ENCODE assay signal across 8 cellular contexts in the genomic region with DNA sequence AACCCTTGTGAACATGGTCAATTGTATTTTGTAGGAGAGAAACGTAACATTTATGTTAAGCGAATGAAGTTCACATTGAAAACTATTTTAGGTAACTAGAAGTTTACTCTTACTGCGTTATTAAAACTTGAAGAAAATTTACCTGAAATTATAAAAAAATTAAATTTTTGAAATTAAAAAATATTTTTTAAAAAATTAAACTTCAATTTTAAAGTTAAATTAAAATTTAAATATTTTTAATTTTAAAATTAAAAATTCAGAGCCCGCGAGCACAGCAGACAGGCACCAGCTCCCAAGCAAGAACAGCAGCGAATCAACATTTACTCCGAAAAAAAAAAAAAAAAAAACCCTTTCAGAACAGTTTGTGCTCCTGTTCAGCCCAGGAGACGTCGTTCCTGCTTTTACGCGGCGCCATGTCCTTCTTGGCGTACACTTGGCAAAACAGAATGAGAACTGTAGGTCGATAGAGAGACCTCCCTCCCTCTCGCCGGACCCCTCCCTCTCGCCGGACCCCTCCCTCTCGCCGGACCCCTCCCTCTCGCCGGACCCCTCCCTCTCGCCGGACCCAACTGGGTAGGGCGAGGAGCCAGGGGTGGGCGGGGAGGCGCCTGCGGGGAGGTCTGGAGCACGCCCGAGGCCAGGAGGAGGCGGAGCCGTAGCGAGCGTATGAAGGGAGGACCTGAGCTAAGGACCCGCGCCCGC.
DNase-seq lines count a peak whose midpoint lies in the region; ATAC-seq and TF ChIP-seq lines count a peak whose summit lies in the region.

No MANE protein-coding gene starts in this region.

- no peak overlapping the region for H3K27ac ChIP-seq in mammary epithelial cell (ENCODE audit: insufficient read depth, low read depth, low read length)
- peak overlapping the region in 1 of 4 donors; percentile 58 for H3K27ac ChIP-seq in tibial nerve

- no TSS peak for BruUV-seq in mammary epithelial cell (replicated peaks; lab: Mats Ljungman, UMichigan)

- peak overlapping the region; percentile 30 for H3K4me3 Mint-ChIP-seq in activated T-cell treated with anti-CD3 and anti-CD28 coated beads, Interleukin-2, amount 50 U/mL, for 24 hours

- H3K4me3 ChIP-seq in mammary epithelial cell (replicated peaks in 1 of 3; ENCODE audit: insufficient read depth in 1 of 3, low read depth in 2 of 3, low read length in 3 of 3), result peak overlapping the region; percentile 14 to 40 (median 22)
- H3K4me3 ChIP-seq in tibial nerve, result peak overlapping the region; percentile 0 to 41 (median 20)

- H3K4me1 ChIP-seq in mammary epithelial cell (ENCODE audit: insufficient read depth, low read length), result no peaks in the 10 kb centered on the region
- peaks cover 0 to 6% (median 0%) of the 10 kb centered on the region in 4 donors for H3K4me1 ChIP-seq in tibial nerve

- TF ChIP-seq CTCF in mammary epithelial cell (conservative IDR thresholded peaks at IDR 0.05 in 1 of 2, IDR thresholded peaks at IDR 0.05 in 1 of 2; ENCODE audit: extremely low read depth in 1 of 2, insufficient read depth in 1 of 2, low read depth in 1 of 2, low read length in 2 of 2), result no peak
- TF ChIP-seq CTCF in tibial nerve (IDR thresholded peaks at IDR 0.05), result no peak

- no peak for TF ChIP-seq EP300 in tibial nerve (IDR thresholded peaks at IDR 0.05)

- dilution Hi-C loops in mammary epithelial cell (cut with HindIII; ENCODE audit: low sequenced_read_pairs), result no loop called here

- CTCF ChIA-PET in mammary epithelial cell (lab: Charles Lee; ENCODE audit: low non-redundant PET), result no interaction called here

- no peaks in the 10 kb centered on the region for H3K36me3 ChIP-seq in mammary epithelial cell (ENCODE audit: insufficient read depth, low read length)
- H3K36me3 ChIP-seq in tibial nerve, result no peaks in the 10 kb centered on the region

- no peak for TF ChIP-seq POLR2A in tibial nerve (IDR thresholded peaks at IDR 0.05)

- peaks cover 6% of the 10 kb centered on the region for H3K9me3 Mint-ChIP-seq in activated T-cell treated with anti-CD3 and anti-CD28 coated beads, Interleukin-2, amount 50 U/mL, for 24 hours

- peak overlapping the region; percentile 50 for H2AFZ ChIP-seq in mammary epithelial cell (ENCODE audit: low read depth, low read length)

- peak overlapping the region; percentile 39 for H3K4me2 ChIP-seq in mammary epithelial cell (ENCODE audit: insufficient read depth, low read depth, low read length)

- ATAC-seq in HG03520 (IDR thresholded peaks at IDR 0.05; ENCODE audit: unreplicated experiment), result no peak
- ATAC-seq in HG02938 (IDR thresholded peaks at IDR 0.05; ENCODE audit: unreplicated experiment), result no peak

- H3K27me3 ChIP-seq in mammary epithelial cell (ENCODE audit: insufficient read depth, low read length) (peaks cover 2% of the 10 kb centered on the region), tibial nerve (peaks cover 0 to 14% of the 10 kb centered on the region in 2 donors)

- intact Hi-C loops in mammary epithelial cell (cut with micrococcal nuclease), result no loop called here

- in situ Hi-C loops in mammary epithelial cell (cut with MboI; ENCODE audit: low sequenced_read_pairs in 2 of 2), result loop anchor here in 1 of 2 donors (25.0 kb wide), 1 partner anchor 802 kb away; no protein-coding TSS in a partner anchor

- H3K79me2 ChIP-seq in mammary epithelial cell (ENCODE audit: insufficient read depth, low read length), result no peaks in the 10 kb centered on the region

- WGBS in mammary epithelial cell (ENCODE audit: low coverage, missing lambda C conversion rate), result 23% methylated on average over 12 of the region's 37 CpGs
- 14 to 47% methylated on average over 28 to 31 of the region's 37 CpGs for WGBS in tibial nerve, 2 donors

- H3K4me1 Mint-ChIP-seq in activated T-cell treated with anti-CD3 and anti-CD28 coated beads, Interleukin-2, amount 50 U/mL, for 24 hours (ENCODE audit: low read depth), result peaks cover 5% of the 10 kb centered on the region

- H3K36me3 Mint-ChIP-seq in activated T-cell treated with anti-CD3 and anti-CD28 coated beads, Interleukin-2, amount 50 U/mL, for 24 hours (ENCODE audit: low read depth), result no peaks in the 10 kb centered on the region

- no peaks in the 10 kb centered on the region for H4K20me1 ChIP-seq in mammary epithelial cell (ENCODE audit: insufficient read depth, low read length)

- H3K9me3 ChIP-seq in mammary epithelial cell (replicated peaks; ENCODE audit: insufficient read depth, low read length), result no peaks in the 10 kb centered on the region
- peaks cover 0 to 11% (median 0%) of the 10 kb centered on the region in 4 donors for H3K9me3 ChIP-seq in tibial nerve

- H3K9ac ChIP-seq in mammary epithelial cell (ENCODE audit: insufficient read depth, low read length), result no peak overlapping the region

- peaks cover 55% of the 10 kb centered on the region for H3K27me3 Mint-ChIP-seq in activated T-cell treated with anti-CD3 and anti-CD28 coated beads, Interleukin-2, amount 50 U/mL, for 24 hours

- H3K27ac Mint-ChIP-seq in activated T-cell treated with anti-CD3 and anti-CD28 coated beads, Interleukin-2, amount 50 U/mL, for 24 hours, result no peak overlapping the region

- DNase-seq in activated T-cell treated with anti-CD3 and anti-CD28 coated beads, Interleukin-2, amount 50 U/mL, for 24 hours, result peak; percentile 42
- no peak for DNase-seq in activated T-cell treated with anti-CD3 and anti-CD28 coated beads for 4 hours
- peak; percentile 39 for DNase-seq in NCI-H2029 treated with DMSO at 0.1 percent for 48 hours (lab: John Stamatoyannopoulos, UW)
- peak; percentile 21 for DNase-seq in mammary epithelial cell
- DNase-seq in kidney tubule cell (ENCODE audit: low spot score), result peak; percentile 36
- DNase-seq in tibial nerve (ENCODE audit: low spot score in 2 of 2), result no peak

Comparison
In these comparisons a context has a peak if more than half of its experiments do, and no peak if none do; other contexts are left out.
1. DNase-seq: peak in activated T-cell treated with anti-CD3 and anti-CD28 coated beads, Interleukin-2, amount 50 U/mL, for 24 hours (single experiment), NCI-H2029 treated with DMSO at 0.1 percent for 48 hours (single experiment), mammary epithelial cell (single experiment) and kidney tubule cell (single experiment); none in activated T-cell treated with anti-CD3 and anti-CD28 coated beads for 4 hours (single experiment) and tibial nerve (0 of 2).